Comparison of ENCODE assay signal across 21 cellular contexts in genomic region chr11:12560362-12560761, GRCh38.
"Had no signal": no experiment of that assay in that cellular context is flagged by ENCODE, and none has a peak within 500 bp of the region (broad histone marks: within the 10 kb centered on the region; RNA-seq: fewer than 3 reads in every experiment).

No MANE protein-coding gene starts in this region.

- DNase-seq: IMR-90, Karpas-422, KG1, MG63, NCI-H1092, NCI-H1105 treated with DMSO at 0.1 percent for 48 hours, NCI-H1417 treated with DMSO at 0.1 percent for 48 hours, NCI-H146, NCI-H1694 treated with DMSO at 0.1 percent for 48 hours, NCI-H1930, NCI-H2081, NCI-H2107, NCI-H2227 treated with DMSO at 0.1 percent for 48 hours, NCI-H524, NCI-H526 treated with DMSO at 0.1 percent for 48 hours, NCI-H748 treated with DMSO at 0.1 percent for 48 hours, RPMI8226, SHP77 treated with DMSO at 0.1 percent for 48 hours, SJCRH30 had no signal

- ATAC-seq: HepG2, SK-N-SH treated with all-trans-retinoic acid at 6 μM for 48 hours had no signal

- H3K27me3 ChIP-seq: MG63, SJCRH30 had no signal

- H3K36me3 ChIP-seq: MG63, SJCRH30 had no signal

- H3K9me3 ChIP-seq: MG63, SJCRH30 had no signal

- H3K4me3 ChIP-seq: MG63, SJCRH30 had no signal

- H3K27ac ChIP-seq: SJCRH30 had no signal
